In the genomic region with DNA sequence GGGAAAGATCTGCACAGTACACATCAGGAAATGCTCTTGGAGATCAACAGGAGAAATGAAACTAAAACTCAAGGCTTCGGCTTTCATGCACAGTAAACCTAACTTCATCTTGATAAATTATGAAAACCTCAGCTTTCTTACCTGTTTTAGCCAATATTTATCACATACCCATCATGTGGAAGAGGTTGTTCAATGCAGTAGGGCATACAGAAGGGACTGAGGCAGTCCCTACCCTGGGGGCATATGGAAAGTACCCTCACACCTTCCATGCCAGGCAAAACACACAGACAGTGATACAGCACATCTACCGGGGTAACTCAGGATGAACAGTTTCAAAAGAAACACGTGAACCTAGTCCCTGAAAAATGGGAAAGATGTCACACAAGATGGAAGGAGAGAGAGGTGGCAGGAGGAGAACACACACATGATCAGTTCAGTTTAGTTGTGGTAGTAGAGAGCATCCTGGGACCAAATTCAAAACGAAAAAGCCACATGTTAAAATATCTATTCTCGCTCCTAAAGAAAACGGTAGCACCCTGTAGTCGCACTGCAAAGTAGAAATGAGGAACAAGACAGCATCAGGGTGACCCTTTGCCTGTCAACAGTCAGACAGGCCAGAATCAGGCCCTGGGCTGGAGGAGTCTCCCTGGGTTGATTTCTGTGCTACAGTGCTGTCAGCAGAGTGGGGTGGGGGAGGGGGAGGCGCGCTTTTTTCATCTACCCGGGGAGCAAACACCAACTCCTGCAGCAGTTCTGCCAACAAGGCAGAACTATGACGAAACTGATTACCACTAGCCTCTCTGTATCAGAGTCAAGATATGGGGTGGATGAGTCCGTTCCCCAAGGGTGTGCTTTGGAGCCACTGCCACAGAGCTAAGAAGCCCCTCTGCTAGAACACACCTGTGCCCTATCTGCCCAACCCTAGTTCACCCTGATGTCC, we compare ENCODE assay signal across 8 cellular contexts. TPM values are rescaled to one million over a fixed set of nuclear protein-coding genes. Genes with fewer than 3 reads are reported as not detected.
A peak's percentile ranks its signal among the peaks of the same experiment; 100 is the strongest.
DNase-seq lines count a peak whose midpoint lies in the region; ATAC-seq and TF ChIP-seq lines count a peak whose summit lies in the region.

No MANE protein-coding gene starts in this region.

- H3K23ac ChIP-seq in H9 (ENCODE audit: insufficient read length, low read depth, low read length) = no peak overlapping the region

- peak overlapping the region; percentile 88 to 92 for H3K4me3 Mint-ChIP-seq in H9

- H3T11ph ChIP-seq in H9 (ENCODE audit: low read length) = no peak overlapping the region

- no peaks in the 10 kb centered on the region for H3K27me3 ChIP-seq in H9 (ENCODE audit: insufficient read depth, low read length)
- no peaks in the 10 kb centered on the region for H3K27me3 ChIP-seq in mammary epithelial cell (ENCODE audit: insufficient read depth, low read length)
- no peaks in the 10 kb centered on the region for H3K27me3 ChIP-seq in liver (ENCODE audit: control insufficient read depth in 4 of 4, insufficient read depth in 4 of 4, low read length in 3 of 4)

- H3K27ac ChIP-seq in H9 (ENCODE audit: insufficient read length, low read depth, low read length) (no peak overlapping the region), mammary epithelial cell (ENCODE audit: insufficient read depth, low read depth, low read length) (peak overlapping the region; percentile 70), liver (ENCODE audit: low read depth in 1 of 2, low read length in 2 of 2) (peak overlapping the region; percentile 78 to 98)

- H4K5ac ChIP-seq in H9 (ENCODE audit: insufficient read length, low read depth, low read length) = no peak overlapping the region

- TF ChIP-seq RAD21 in liver (IDR thresholded peaks at IDR 0.05) = peak; percentile 24 to 29

- H3K27me3 Mint-ChIP-seq in H9 (ENCODE audit: low read depth) = no peaks in the 10 kb centered on the region

- CTCF ChIA-PET in mammary epithelial cell (lab: Charles Lee; ENCODE audit: low non-redundant PET) = no interaction called here

- H3K18ac ChIP-seq in H9 (ENCODE audit: insufficient read length, low read depth, low read length) = no peak overlapping the region

- peaks cover 39% of the 10 kb centered on the region; the same call in 1 of the 2 replicates for H3K79me2 ChIP-seq in H9 (ENCODE audit: insufficient read depth, low read length)
- peaks cover 70% of the 10 kb centered on the region for H3K79me2 ChIP-seq in mammary epithelial cell (ENCODE audit: insufficient read depth, low read length)

- H2BK5ac ChIP-seq in H9 (ENCODE audit: insufficient read length, low read length) = no peak overlapping the region

- H2BK120ac ChIP-seq in H9 (ENCODE audit: low read depth, low read length, poor library complexity, severe bottlenecking) = no peak overlapping the region

- no peak overlapping the region for H2BK12ac ChIP-seq in H9 (ENCODE audit: insufficient read length, low read depth, low read length)

- H3K36me3 Mint-ChIP-seq in H9 (ENCODE audit: insufficient read depth in 1 of 3, low read depth in 3 of 3) = peaks cover 2 to 13% (median 8%) of the 10 kb centered on the region in 3 experiments; a peak in 6 of 7 replicates

- H3K9ac ChIP-seq in H9 (ENCODE audit: extremely low read depth, insufficient read length, low read length) (peak overlapping the region; percentile 45), mammary epithelial cell (ENCODE audit: insufficient read depth, low read length) (peak overlapping the region; percentile 88), liver (ENCODE audit: low read depth in 1 of 2, low read length in 2 of 2) (peak overlapping the region; percentile 52 to 97)

- no peak overlapping the region for H4K8ac ChIP-seq in H9 (replicated peaks; ENCODE audit: insufficient read length, low read depth, low read length)

- H3K9me3 Mint-ChIP-seq in H9 = no peaks in the 10 kb centered on the region

- no peak overlapping the region for H2AFZ ChIP-seq in H9 (ENCODE audit: low read length)
- peak overlapping the region; percentile 74 for H2AFZ ChIP-seq in mammary epithelial cell (ENCODE audit: low read depth, low read length)

- intact Hi-C loops in mammary epithelial cell (cut with micrococcal nuclease) = loop anchor here (5.0 kb wide), 1 partner anchor 138 kb away; the partner anchor contains the start of gene CLTCL1

- no peak overlapping the region for H4K91ac ChIP-seq in H9 (ENCODE audit: insufficient read length, low read depth, low read length)

- H3K4me1 ChIP-seq in H9 (ENCODE audit: insufficient read depth, low read length) = peaks cover 4% of the 10 kb centered on the region; the same call in 1 of the 2 replicates
- peaks cover 17% of the 10 kb centered on the region for H3K4me1 ChIP-seq in mammary epithelial cell (ENCODE audit: insufficient read depth, low read length)
- H3K4me1 ChIP-seq in liver (ENCODE audit: control insufficient read depth in 4 of 4, insufficient read depth in 4 of 4, low read length in 3 of 4) = peaks cover 0 to 41% (median 30%) of the 10 kb centered on the region in 4 donors

- H3K4me3 ChIP-seq in mammary epithelial cell (replicated peaks in 1 of 3; ENCODE audit: insufficient read depth in 1 of 3, low read depth in 2 of 3, low read length in 3 of 3) (peak overlapping the region; percentile 70 to 97 (median 95)), liver (ENCODE audit: low read depth in 1 of 3, low read length in 3 of 3) (peak overlapping the region; percentile 36 to 95 (median 81))

- WGBS in H9 (ENCODE audit: extremely low coverage, insufficient read length, low lambda C conversion rate) = no CpG with 5 or more reads among the region's 12 CpGs
- WGBS in mammary epithelial cell (ENCODE audit: low coverage, missing lambda C conversion rate) = 17% methylated on average over 10 of the region's 12 CpGs
- WGBS in liver = 4% methylated on average over 12 of the region's 12 CpGs

- DNase-seq in AG08395 (ENCODE audit: low spot score) = peak; percentile 47
- DNase-seq in H9 = no peak
- peak; percentile 38 for DNase-seq in SKM-1 (lab: John Stamatoyannopoulos, UW; ENCODE audit: unreplicated experiment)
- DNase-seq in mammary epithelial cell = peak; percentile 46
- DNase-seq in stimulated activated naive CD8-positive, alpha-beta T cell treated with anti-CD3 and anti-CD28 coated beads, Interleukin-15, Interleukin-2, amounts not matched to agents 100 U/mL and 50 U/mL, for 24 hours = peak; percentile 50
- DNase-seq in amniotic stem cell (lab: John Stamatoyannopoulos, UW) = no peak

- H3K4me2 ChIP-seq in H9 (ENCODE audit: insufficient read depth, insufficient read length, low read length) = peak overlapping the region; percentile 60
- peak overlapping the region; percentile 94 for H3K4me2 ChIP-seq in mammary epithelial cell (ENCODE audit: insufficient read depth, low read depth, low read length)

- H2AK5ac ChIP-seq in H9 (ENCODE audit: insufficient read length, low read length) = no peak overlapping the region

- H3K9me3 ChIP-seq in H9 (ENCODE audit: control insufficient read depth, low read depth, low read length) = no peaks in the 10 kb centered on the region
- H3K9me3 ChIP-seq in mammary epithelial cell (replicated peaks; ENCODE audit: insufficient read depth, low read length) = no peaks in the 10 kb centered on the region
- no peaks in the 10 kb centered on the region for H3K9me3 ChIP-seq in liver (ENCODE audit: control insufficient read depth in 4 of 4, low read length in 3 of 4)

- H3K79me1 ChIP-seq in H9 (ENCODE audit: insufficient read depth, low read depth, low read length, poor library complexity, severe bottlenecking) = peaks cover 12% of the 10 kb centered on the region

- H3K56ac ChIP-seq in H9 (ENCODE audit: insufficient read length, low read depth, low read length) = no peak overlapping the region

- BruUV-seq in mammary epithelial cell (replicated peaks; lab: Mats Ljungman, UMichigan) = TSS peak; percentile 10

- no peak for ATAC-seq in stimulated activated naive CD8-positive, alpha-beta T cell treated with anti-CD3 and anti-CD28 coated beads, Interleukin-15, Interleukin-2, amounts not matched to agents 100 U/mL and 50 U/mL, for 24 hours
- no peak for ATAC-seq in GM18909 (IDR thresholded peaks at IDR 0.05; ENCODE audit: poor library complexity, unreplicated experiment)

- dilution Hi-C loops in mammary epithelial cell (cut with HindIII; ENCODE audit: low sequenced_read_pairs) = no loop called here

- H3K4me1 Mint-ChIP-seq in H9 = peaks cover 20 to 24% of the 10 kb centered on the region in 2 experiments

- in situ Hi-C loops in mammary epithelial cell (cut with MboI; ENCODE audit: low sequenced_read_pairs in 2 of 2) = no loop called here

- H4K20me1 ChIP-seq in H9 (ENCODE audit: control insufficient read depth, insufficient read depth, insufficient read length) = no peaks in the 10 kb centered on the region
- H4K20me1 ChIP-seq in mammary epithelial cell (ENCODE audit: insufficient read depth, low read length) = no peaks in the 10 kb centered on the region

- H3K36me3 ChIP-seq in mammary epithelial cell (ENCODE audit: insufficient read depth, low read length) = peaks cover 3% of the 10 kb centered on the region
- H3K36me3 ChIP-seq in liver (ENCODE audit: control insufficient read depth in 4 of 4, insufficient read depth in 3 of 4, low read depth in 1 of 4, low read length in 3 of 4) = peaks cover 0 to 7% (median 6%) of the 10 kb centered on the region in 4 donors

- H3K14ac ChIP-seq in H9 (ENCODE audit: insufficient read depth, low read length) = no peak overlapping the region

- peak overlapping the region in 1 of 3 experiments; percentile 88; a peak in 1 of 7 replicates for H3K27ac Mint-ChIP-seq in H9

- H2BK20ac ChIP-seq in H9 (ENCODE audit: low read depth, low read length, poor library complexity, severe bottlenecking) = no peak overlapping the region

- H3K4ac ChIP-seq in H9 (ENCODE audit: low read depth, low read length) = no peak overlapping the region

- H2BK15ac ChIP-seq in H9 (ENCODE audit: low read depth, low read length) = no peak overlapping the region

- peaks cover 7% of the 10 kb centered on the region for H3K23me2 ChIP-seq in H9 (ENCODE audit: insufficient read length, low read depth, low read length, poor library complexity, severe bottlenecking)

- no peak for TF ChIP-seq CTCF in H9 (conservative IDR thresholded peaks at IDR 0.05)
- no peak for TF ChIP-seq CTCF in mammary epithelial cell (conservative IDR thresholded peaks at IDR 0.05 in 1 of 2, IDR thresholded peaks at IDR 0.05 in 1 of 2; ENCODE audit: extremely low read depth in 1 of 2, insufficient read depth in 1 of 2, low read depth in 1 of 2, low read length in 2 of 2)
- no peak for TF ChIP-seq CTCF in liver (IDR thresholded peaks at IDR 0.05; ENCODE audit: low read depth, low read length, missing input control)

RNA-seq across cellular contexts. Expression of gene HIRA, which starts 1.3 kb away (rescaled TPM):
- total RNA-seq in H9 (2021) = 51.9 and 53.0 TPM in 2 replicates
- total RNA-seq in mammary epithelial cell = 10 to 100 TPM; 18.2 to 27.3 TPM
- 21.0 TPM for polyA plus RNA-seq in mammary epithelial cell
- 73.5 TPM for polyA minus RNA-seq in mammary epithelial cell
- total RNA-seq in liver = 10 to 100 TPM; 24.5 to 32.5 TPM
- 10 to 100 TPM in 1 of 2 donors, 1 to 10 TPM in 1; 4.1 to 21.6 TPM for polyA plus RNA-seq in liver

RNA-seq across cellular contexts. Expression of gene MRPL40, which starts 2.1 kb away (rescaled TPM):
- total RNA-seq in H9 (2021) (15.2 and 18.0 TPM in 2 replicates), mammary epithelial cell (10 to 100 TPM; 22.8 to 40.0 TPM), liver (10 to 100 TPM; 11.3 to 26.4 TPM)
- polyA plus RNA-seq in mammary epithelial cell (34.8 TPM), liver (10 to 100 TPM; 28.9 to 52.0 TPM)
- polyA minus RNA-seq in mammary epithelial cell = 15.5 TPM

RNA-seq across cellular contexts. Expression of gene C22orf39, which starts 17.3 kb away (rescaled TPM):
- total RNA-seq in H9 (2021) = 17.4 and 19.3 TPM in 2 replicates
- 10 to 100 TPM; 12.2 to 14.7 TPM for total RNA-seq in mammary epithelial cell
- 8.7 TPM for polyA plus RNA-seq in mammary epithelial cell
- 7.6 TPM for polyA minus RNA-seq in mammary epithelial cell
- total RNA-seq in liver = 10 to 100 TPM; 12.4 to 22.4 TPM
- 10 to 100 TPM; 11.3 to 14.6 TPM for polyA plus RNA-seq in liver

RNA-seq across cellular contexts. Expression of gene UFD1, which starts 48.8 kb away (rescaled TPM):
- 74.4 and 76.0 TPM in 2 replicates for total RNA-seq in H9 (2021)
- 10 to 100 TPM; 63.3 to 98.2 TPM for total RNA-seq in mammary epithelial cell
- 225 TPM for polyA plus RNA-seq in mammary epithelial cell
- polyA minus RNA-seq in mammary epithelial cell = 147 TPM
- total RNA-seq in liver = 10 to 100 TPM; 28.2 to 46.2 TPM
- polyA plus RNA-seq in liver = 10 to 100 TPM; 63.0 to 64.2 TPM

RNA-seq across cellular contexts. Expression of gene CDC45, which starts 49.5 kb away (rescaled TPM):
- total RNA-seq in H9 (2021) (32.7 and 35.7 TPM in 2 replicates), mammary epithelial cell (10 to 100 TPM in 1 of 2 donors, 1 to 10 TPM in 1; 2.2 to 31.1 TPM), liver (10 to 100 TPM in 1 of 2 donors, under 1 TPM in 1; 0.33 to 15.5 TPM)
- polyA plus RNA-seq in mammary epithelial cell (49.3 TPM), liver (1 to 10 TPM in 1 of 2 donors, under 1 TPM in 1; 0.43 to 1.4 TPM)
- 33.7 TPM for polyA minus RNA-seq in mammary epithelial cell

Comparison
In these comparisons a context has a peak if more than half of its experiments do, and no peak if none do; other contexts are left out.
1. DNase-seq: peak in AG08395 (single experiment), SKM-1 (single experiment), mammary epithelial cell (single experiment) and stimulated activated naive CD8-positive, alpha-beta T cell treated with anti-CD3 and anti-CD28 coated beads, Interleukin-15, Interleukin-2, amounts not matched to agents 100 U/mL and 50 U/mL, for 24 hours (single experiment); none in H9 (single experiment) and amniotic stem cell (single experiment).
2. Peak in every context shown above with its lines, with median percentiles within 50 percentile points of each other: H3K9ac ChIP-seq.